Comparison of ENCODE assay signal across 25 cellular contexts in genomic region chr17:362721-363120, GRCh38. TPM values are rescaled to one million over a fixed set of nuclear protein-coding genes. Genes with fewer than 3 reads are reported as not detected.
DNase-seq lines count a peak whose midpoint lies in the region; ATAC-seq, FAIRE-seq and TF ChIP-seq lines count a peak whose summit lies in the region.
"Had no signal": no experiment of that assay in that cellular context is flagged by ENCODE, and none has a peak within 500 bp of the region (broad histone marks: within the 10 kb centered on the region; RNA-seq: fewer than 3 reads in every experiment).

No MANE protein-coding gene starts in this region.

- 90% methylated on average over 14 of the region's 14 CpGs for WGBS in right lobe of liver (ENCODE audit: insufficient coverage, low coverage, low lambda C conversion rate, missing lambda C conversion rate)
- WGBS in HepG2 (ENCODE audit: low lambda C conversion rate): 96% methylated on average over 14 of the region's 14 CpGs
- 87 to 93% (median 89%) methylated on average over 14 of the region's 14 CpGs for WGBS in spleen, 5 donors
- WGBS in tibial nerve, 2 donors: 94 to 97% methylated on average over 14 of the region's 14 CpGs

- CTCF ChIA-PET in HepG2 (lab: Yijun Ruan, JAX; ENCODE audit: low intra/inter-chr PET ratio, low total read pairs): no interaction called here

- in situ Hi-C loops in HepG2 (cut with HindIII; ENCODE audit: extremely low pct_ligation_motif_present, low pct_unique_long_range_greater_than_20kb): no loop called here

- ATAC-seq in right lobe of liver (no peak), HepG2 (no peak), GM21737 (IDR thresholded peaks at IDR 0.05; ENCODE audit: unreplicated experiment) (no peak)
- ATAC-seq: A549, GM12878, GM23338, HCT116 had no signal

- no peak overlapping the region for H2AFZ ChIP-seq in HepG2 (ENCODE audit: low read length)
- H2AFZ ChIP-seq: GM23338 had no signal

- no peak for TF ChIP-seq EP300 in HepG2 (IDR thresholded peaks at IDR 0.05; ENCODE audit: low read depth in 2 of 2, low read length in 2 of 2)
- no peak for TF ChIP-seq EP300 in HepG2 (CRISPR knock-in tag; IDR thresholded peaks at IDR 0.05; ENCODE audit: borderline replicate concordance)
- no peak for TF ChIP-seq EP300 in tibial nerve (IDR thresholded peaks at IDR 0.05)

- H4K20me1 ChIP-seq in HepG2 (ENCODE audit: insufficient read depth, low read length): no peaks in the 10 kb centered on the region

- H3K4me3 Mint-ChIP-seq in osteocyte (ENCODE audit: unreplicated experiment): no peak overlapping the region
- H3K4me3 Mint-ChIP-seq: CD14-positive monocyte; CD4-positive, alpha-beta T cell; GM23338; H9 had no signal

- H3K9ac ChIP-seq in HepG2 (ENCODE audit: insufficient read depth, low read depth, low read length) (no peak overlapping the region), kidney (ENCODE audit: low read length in 2 of 2) (no peak overlapping the region)

- H3K36me3 Mint-ChIP-seq in osteocyte (ENCODE audit: unreplicated experiment): no peaks in the 10 kb centered on the region
- H3K36me3 Mint-ChIP-seq: CD14-positive monocyte had no signal

- TF ChIP-seq POLR2A in right lobe of liver (IDR thresholded peaks at IDR 0.05) (no peak), HepG2 (IDR thresholded peaks at IDR 0.05; ENCODE audit: insufficient read depth in 1 of 2, low read depth in 2 of 2, low read length in 2 of 2) (no peak), spleen (IDR thresholded peaks at IDR 0.05) (no peak), tibial nerve (IDR thresholded peaks at IDR 0.05) (no peak)

- POLR2A ChIA-PET in HepG2 (lab: Yijun Ruan, JAX): no interaction called here

- no peak overlapping the region for H3K27ac Mint-ChIP-seq in osteocyte (ENCODE audit: unreplicated experiment)
- H3K27ac Mint-ChIP-seq: CD14-positive monocyte; CD4-positive, alpha-beta T cell; CD8-positive, alpha-beta memory T cell; GM23338; H9 had no signal

- no peak overlapping the region for H3K4me3 ChIP-seq in right lobe of liver
- no peak overlapping the region for H3K4me3 ChIP-seq in HepG2 (replicated peaks in 1 of 3; ENCODE audit: insufficient read depth in 1 of 3, low read depth in 2 of 3, low read length in 3 of 3)
- H3K4me3 ChIP-seq in kidney (ENCODE audit: low read length in 2 of 2): no peak overlapping the region
- H3K4me3 ChIP-seq in spleen: no peak overlapping the region
- no peak overlapping the region for H3K4me3 ChIP-seq in tibial nerve
- H3K4me3 ChIP-seq: A549, GM12878, GM23338 had no signal

- peaks cover 13% of the 10 kb centered on the region for H3K27me3 Mint-ChIP-seq in osteocyte (ENCODE audit: unreplicated experiment)
- H3K27me3 Mint-ChIP-seq: CD4-positive, alpha-beta T cell had no signal

- no peak overlapping the region for H3K4me2 ChIP-seq in HepG2 (ENCODE audit: low read depth, low read length)
- H3K4me2 ChIP-seq: A549, GM23338 had no signal

- FAIRE-seq in HepG2 (lab: Jason Lieb, UNC) (no peak), kidney (lab: Jason Lieb, UNC) (no peak)
- FAIRE-seq: A549, D721Med, GM12878, GM19239 had no signal

- H3K4me1 Mint-ChIP-seq in osteocyte (ENCODE audit: unreplicated experiment): peaks cover 3% of the 10 kb centered on the region
- H3K4me1 Mint-ChIP-seq: GM23338 had no signal

- H3K27me3 ChIP-seq in right lobe of liver (no peaks in the 10 kb centered on the region), HepG2 (ENCODE audit: control insufficient read depth in 1 of 2, insufficient read depth in 2 of 2, low read length in 2 of 2) (no peaks in the 10 kb centered on the region), spleen (replicated peaks in 1 of 7) (no peaks in the 10 kb centered on the region), tibial nerve (no peaks in the 10 kb centered on the region)
- H3K27me3 ChIP-seq: BE2C had no signal

- DNase-seq in right lobe of liver (peak in 2 of 3 donors; percentile 33 to 39), HepG2 (ENCODE audit: low spot score) (no peak), kidney (peak; percentile 59), spleen (peak; percentile 46), osteocyte (ENCODE audit: extremely low spot score, unreplicated experiment) (no peak), tibial nerve (ENCODE audit: low spot score in 2 of 2) (no peak)
- DNase-seq: 8988T; ACHN; AML-193; BE2C; CD4-positive, alpha-beta T cell; CD8-positive, alpha-beta memory T cell; DMS 273 treated with DMSO at 0.1 percent for 48 hours; DMS79; EL; GDM1; H9 had no signal

- no peak for TF ChIP-seq RAD21 in HepG2 (CRISPR knock-in tag; IDR thresholded peaks at IDR 0.05)

- BruUV-seq in HepG2 (replicated peaks; lab: Mats Ljungman, UMichigan): no TSS peak

- H3K36me3 ChIP-seq in right lobe of liver (no peaks in the 10 kb centered on the region), HepG2 (replicated peaks in 1 of 2; ENCODE audit: control insufficient read depth in 1 of 2, insufficient read depth in 2 of 2, low read length in 2 of 2) (no peaks in the 10 kb centered on the region), kidney (ENCODE audit: control insufficient read depth in 1 of 2, insufficient read depth in 2 of 2, low read length in 2 of 2) (no peaks in the 10 kb centered on the region), spleen (no peaks in the 10 kb centered on the region), tibial nerve (no peaks in the 10 kb centered on the region)
- H3K36me3 ChIP-seq: BE2C had no signal

- H3K9me3 Mint-ChIP-seq in osteocyte (ENCODE audit: unreplicated experiment): peaks cover under 1% of the 10 kb centered on the region
- H3K9me3 Mint-ChIP-seq: CD4-positive, alpha-beta T cell; CD8-positive, alpha-beta memory T cell had no signal

- no peak for TF ChIP-seq CTCF in right lobe of liver (IDR thresholded peaks at IDR 0.05)
- TF ChIP-seq CTCF in HepG2 (CRISPR knock-in tag; IDR thresholded peaks at IDR 0.05): no peak
- no peak for TF ChIP-seq CTCF in kidney (IDR thresholded peaks at IDR 0.05; ENCODE audit: borderline replicate concordance, extremely low read depth, insufficient read depth)
- no peak for TF ChIP-seq CTCF in spleen (IDR thresholded peaks at IDR 0.05 in 8 of 11, conservative IDR thresholded peaks at IDR 0.05 in 3 of 11)
- TF ChIP-seq CTCF in osteocyte (IDR thresholded peaks at IDR 0.05): no peak
- no peak for TF ChIP-seq CTCF in tibial nerve (IDR thresholded peaks at IDR 0.05)

- H3K4me1 ChIP-seq in right lobe of liver: no peaks in the 10 kb centered on the region
- no peaks in the 10 kb centered on the region for H3K4me1 ChIP-seq in HepG2 (ENCODE audit: insufficient read depth, low read length)
- H3K4me1 ChIP-seq in kidney (ENCODE audit: control insufficient read depth in 1 of 2, insufficient read depth in 1 of 2, low read depth in 1 of 2, low read length in 2 of 2): no peaks in the 10 kb centered on the region
- peaks cover 0 to 16% (median 0%) of the 10 kb centered on the region in 6 donors for H3K4me1 ChIP-seq in spleen
- no peaks in the 10 kb centered on the region for H3K4me1 ChIP-seq in tibial nerve
- H3K4me1 ChIP-seq: A549, BE2C had no signal

- intact Hi-C loops in right lobe of liver (cut with DNase I) (no loop called here), HepG2 (cut with micrococcal nuclease; ENCODE audit: unreplicated experiment) (no loop called here), kidney (cut with DNase I) (no loop called here), spleen (cut with DNase I; ENCODE audit: low total_unique reads) (no loop called here)

- H3K27ac ChIP-seq in right lobe of liver (no peak overlapping the region), HepG2 (ENCODE audit: extremely low read length, insufficient read depth, low read length) (no peak overlapping the region), kidney (ENCODE audit: low read depth in 2 of 2, low read length in 2 of 2) (no peak overlapping the region), spleen (no peak overlapping the region), tibial nerve (no peak overlapping the region)
- H3K27ac ChIP-seq: A549 had no signal

- no peaks in the 10 kb centered on the region for H3K79me2 ChIP-seq in HepG2 (ENCODE audit: insufficient read depth, low read length)

- no peaks in the 10 kb centered on the region for H3K9me3 ChIP-seq in right lobe of liver
- H3K9me3 ChIP-seq in HepG2 (ENCODE audit: low read length): no peaks in the 10 kb centered on the region
- H3K9me3 ChIP-seq in kidney (ENCODE audit: control insufficient read depth in 1 of 2, low read length in 2 of 2): peaks cover 0 to 2% of the 10 kb centered on the region in 2 donors
- peaks cover 0 to 2% (median 0%) of the 10 kb centered on the region in 8 donors for H3K9me3 ChIP-seq in spleen
- peaks cover 0 to under 1% (median 0%) of the 10 kb centered on the region in 4 donors for H3K9me3 ChIP-seq in tibial nerve
- H3K9me3 ChIP-seq: A549, BE2C had no signal

TF ChIP-seq in HepG2, 621 proteins besides CTCF, POLR2A, EP300 and RAD21 (continues in another document):
- TF ChIP-seq GATAD2A (CRISPR knock-in tag; IDR thresholded peaks at IDR 0.05) (no peak), NFRKB (IDR thresholded peaks at IDR 0.05) (no peak)

RNA-seq across cellular contexts. Expression of gene RPH3AL, which starts 10.1 kb away (rescaled TPM):
- total RNA-seq in right lobe of liver: 10 to 100 TPM; 17.6 to 74.0 (median 25.7) TPM
- total RNA-seq in HepG2 (2016; rRNA removed; fragmentation: Illumina TruSeq; extraction: Trizol): 6.7 and 7.8 TPM in 2 replicates
- total RNA-seq in HepG2 (2016; cell fraction: cytosol; rRNA removed; fragmentation: Illumina TruSeq; extraction: Trizol; ENCODE audit: low read depth): 10.8 and 13.9 TPM in 2 replicates
- total RNA-seq in HepG2 (2016; cell fraction: insoluble cytoplasmic fraction; rRNA removed; fragmentation: Illumina TruSeq; extraction: Trizol): 8.0 and 8.6 TPM in 2 replicates
- total RNA-seq in HepG2 (2016; cell fraction: membrane; rRNA removed; fragmentation: Illumina TruSeq; extraction: Trizol): 12.1 and 13.4 TPM in 2 replicates
- 6.4 and 8.4 TPM in 2 replicates for total RNA-seq in HepG2 (2016; cell fraction: nucleus; rRNA removed; fragmentation: Illumina TruSeq; extraction: Trizol)
- polyA plus RNA-seq in HepG2 (2011; rRNA removed): 16.4 and 20.7 TPM in 2 replicates
- 14.3 and 17.0 TPM in 2 replicates for polyA plus RNA-seq in HepG2 (2011; cell fraction: cytosol; rRNA removed)
- 21.3 and 26.7 TPM in 2 replicates for polyA plus RNA-seq in HepG2 (2011; cell fraction: nucleus; rRNA removed)
- polyA plus RNA-seq in HepG2 (2012): 11.7 and 14.0 TPM in 2 replicates
- polyA plus RNA-seq in HepG2 (2016; cell fraction: cytosol; fragmentation: Illumina TruSeq; extraction: Trizol; ENCODE audit: low read depth): 4.1 and 4.3 TPM in 2 replicates
- 6.7 and 7.3 TPM in 2 replicates for polyA plus RNA-seq in HepG2 (2016; cell fraction: insoluble cytoplasmic fraction; fragmentation: Illumina TruSeq; extraction: Trizol; ENCODE audit: low read depth)
- 9.3 and 12.3 TPM in 2 replicates for polyA plus RNA-seq in HepG2 (2016; cell fraction: membrane; fragmentation: Illumina TruSeq; extraction: Trizol; ENCODE audit: low read depth)
- polyA plus RNA-seq in HepG2 (2016; cell fraction: nucleus; fragmentation: Illumina TruSeq; extraction: Trizol; ENCODE audit: insufficient read depth, low read depth): 8.0 and 9.6 TPM in 2 replicates
- polyA minus RNA-seq in HepG2 (2011; rRNA and poly(A)+ RNA removed; ENCODE audit: low replicate concordance): 4.7 and 30.0 TPM in 2 replicates
- polyA minus RNA-seq in HepG2 (2011; cell fraction: cytosol; rRNA and poly(A)+ RNA removed): 12.5 TPM in 2 replicates
- polyA minus RNA-seq in HepG2 (2011; cell fraction: nucleus; rRNA and poly(A)+ RNA removed): 29.4 and 31.1 TPM in 2 replicates
- 55.9 TPM for total RNA-seq in kidney
- 18.1 TPM for polyA plus RNA-seq in kidney (ENCODE audit: insufficient read depth, low read depth, low replicate concordance)
- total RNA-seq in spleen: 100 to 1,000 TPM in 1 of 7 donors, 10 to 100 TPM in 6; 44.2 to 182 (median 58.6) TPM
- polyA plus RNA-seq in spleen: 10 to 100 TPM in 1 of 3 donors, 1 to 10 TPM in 2; 4.8 to 27.1 (median 7.4) TPM
- 0.78 and 1.2 TPM in 2 replicates for total RNA-seq in osteocyte
- 10 to 100 TPM in 3 of 4 donors, 1 to 10 TPM in 1; 9.6 to 62.4 (median 41.9) TPM for total RNA-seq in tibial nerve

Comparison
In these comparisons a context has a peak if more than half of its experiments do, and no peak if none do; other contexts are left out.
1. DNase-seq: peak in right lobe of liver (2 of 3), kidney (single experiment) and spleen (single experiment); none in HepG2 (single experiment), osteocyte (single experiment) and tibial nerve (0 of 2).